ENCODE assay signal across 20 cellular contexts in genomic region chr11:97964332-97965004, GRCh38.
DNase-seq lines count a peak whose midpoint lies in the region; ATAC-seq, FAIRE-seq and TF ChIP-seq lines count a peak whose summit lies in the region.
"Had no signal": no experiment of that assay in that cellular context is flagged by ENCODE, and none has a peak within 500 bp of the region (broad histone marks: within the 10 kb centered on the region; RNA-seq: fewer than 3 reads in every experiment).

No MANE protein-coding gene starts in this region.

- H2BK12ac ChIP-seq in trophoblast cell (ENCODE audit: low read length): no peak overlapping the region

- H3K23ac ChIP-seq in trophoblast cell (ENCODE audit: low read length): no peak overlapping the region

- TF ChIP-seq EP300 in SK-N-SH (IDR thresholded peaks at IDR 0.05; ENCODE audit: borderline replicate concordance in 1 of 2, low read depth in 1 of 2, low read length in 1 of 2) (no peak), K562 (IDR thresholded peaks at IDR 0.05; ENCODE audit: low read length) (peak; percentile 63; the same call in 1 of the 2 replicates)

- 83% methylated on average over 3 of the region's 3 CpGs for WGBS in SK-N-SH (ENCODE audit: low lambda C conversion rate)
- 2% methylated on average over 3 of the region's 3 CpGs for WGBS in K562 (ENCODE audit: insufficient coverage, low coverage, missing lambda C conversion rate)
- no CpG with 5 or more reads among the region's 3 CpGs for WGBS in trophoblast cell (ENCODE audit: extremely low coverage, insufficient coverage, insufficient read length)
- 95 to 100% methylated on average over 2 to 3 of the region's 3 CpGs for WGBS in endodermal cell (ENCODE audit: insufficient coverage in 1 of 2, insufficient read length in 1 of 2), 2 experiments

- ATAC-seq in SK-N-SH treated with all-trans-retinoic acid at 6 μM for 48 hours: no peak
- ATAC-seq in RWPE2 (ENCODE audit: low read depth): no peak
- peak; percentile 82 for ATAC-seq in K562
- ATAC-seq in HG03039 (IDR thresholded peaks at IDR 0.05; ENCODE audit: unreplicated experiment): no peak
- ATAC-seq: GM12878, HCT116, PC-3 had no signal

- intact Hi-C loops in K562 (cut with micrococcal nuclease): loop anchor here (10.0 kb wide), 1 partner anchor 1050 kb away; no protein-coding TSS in a partner anchor

- TF ChIP-seq RAD21 in SK-N-SH (IDR thresholded peaks at IDR 0.05; ENCODE audit: low read length) (no peak), K562 (CRISPR knock-in tag; conservative IDR thresholded peaks at IDR 0.05 in 1 of 2, IDR thresholded peaks at IDR 0.05 in 1 of 2) (peak in 1 of 2 experiments; percentile 26; a peak in 1 of 4 replicates)

- no peaks in the 10 kb centered on the region for H3K36me3 Mint-ChIP-seq in endodermal cell (ENCODE audit: low read depth)

- no peak for TF ChIP-seq POLR2A in K562 (conservative IDR thresholded peaks at IDR 0.05)

- H3K9me3 ChIP-seq in SK-N-SH: no peaks in the 10 kb centered on the region
- no peaks in the 10 kb centered on the region for H3K9me3 ChIP-seq in RWPE2 (ENCODE audit: severe bottlenecking)
- H3K9me3 ChIP-seq in K562 (replicated peaks; ENCODE audit: control insufficient read depth, insufficient read depth, low read depth, low read length): peaks cover 33% of the 10 kb centered on the region
- no peaks in the 10 kb centered on the region for H3K9me3 ChIP-seq in trophoblast cell (ENCODE audit: insufficient read depth, low read depth, low read length)
- H3K9me3 ChIP-seq in endodermal cell (ENCODE audit: control insufficient read depth, low read length): no peaks in the 10 kb centered on the region
- H3K9me3 ChIP-seq: BE2C had no signal

- no peaks in the 10 kb centered on the region for H3K9me3 Mint-ChIP-seq in endodermal cell

- H3K4me2 ChIP-seq in SK-N-SH (peak overlapping the region; percentile 41; the same call in 1 of the 2 replicates), K562 (ENCODE audit: insufficient read depth, low read length) (peak overlapping the region; percentile 53), trophoblast cell (ENCODE audit: low read length) (no peak overlapping the region)

- H4K12ac ChIP-seq in trophoblast cell (ENCODE audit: low read depth, low read length): no peak overlapping the region

- no peaks in the 10 kb centered on the region for H3K9me1 ChIP-seq in K562 (ENCODE audit: control insufficient read depth, insufficient read depth, low read length)

- H3K27me3 ChIP-seq in SK-N-SH (ENCODE audit: insufficient read depth): no peaks in the 10 kb centered on the region
- no peaks in the 10 kb centered on the region for H3K27me3 ChIP-seq in RWPE2 (ENCODE audit: insufficient read depth, poor library complexity, severe bottlenecking)
- H3K27me3 ChIP-seq in K562 (ENCODE audit: control insufficient read depth in 2 of 2, insufficient read depth in 2 of 2, low read length in 2 of 2): no peaks in the 10 kb centered on the region
- no peaks in the 10 kb centered on the region for H3K27me3 ChIP-seq in trophoblast cell (ENCODE audit: insufficient read depth, low read length)
- H3K27me3 ChIP-seq in endodermal cell (ENCODE audit: control insufficient read depth, insufficient read depth, low read length, poor library complexity, severe bottlenecking): no peaks in the 10 kb centered on the region
- H3K27me3 ChIP-seq: BE2C had no signal

- no peaks in the 10 kb centered on the region for H3K9me2 ChIP-seq in SK-N-SH

- H2AFZ ChIP-seq in SK-N-SH (ENCODE audit: low read depth): peak overlapping the region; percentile 59
- peak overlapping the region; percentile 68 for H2AFZ ChIP-seq in K562 (ENCODE audit: low read depth, low read length)
- no peak overlapping the region for H2AFZ ChIP-seq in trophoblast cell (ENCODE audit: insufficient read depth, low read length, poor library complexity)

- H3K4me3 Mint-ChIP-seq in endodermal cell: no peak overlapping the region
- H3K4me3 Mint-ChIP-seq: CD4-positive, alpha-beta T cell had no signal

- TF ChIP-seq CTCF in SK-N-SH (IDR thresholded peaks at IDR 0.05) (no peak), RWPE2 (IDR thresholded peaks at IDR 0.05; ENCODE audit: poor library complexity, severe bottlenecking) (no peak), K562 (IDR thresholded peaks at IDR 0.05 in 2 of 3, conservative IDR thresholded peaks at IDR 0.05 in 1 of 3; ENCODE audit: insufficient read depth in 2 of 3, low read depth in 1 of 3, low read length in 3 of 3) (peak in 2 of 3 experiments; percentile 15 to 40; a peak in 3 of 6 replicates), endodermal cell (conservative IDR thresholded peaks at IDR 0.05) (no peak)

- no peak overlapping the region for H2BK5ac ChIP-seq in trophoblast cell (ENCODE audit: low read depth, low read length, poor library complexity)

- TSS peak; percentile 87 for BruUV-seq in K562 (replicated peaks; lab: Mats Ljungman, UMichigan)

- POLR2A ChIA-PET in SK-N-SH (lab: Yijun Ruan, JAX): no interaction called here
- POLR2A ChIA-PET in K562 (lab: Yijun Ruan, JAX): interaction anchor here (1.0 kb wide), 1 partner anchor 10 kb away, joined by 4 read pairs; no protein-coding TSS in a partner anchor

- no peak overlapping the region for H2BK120ac ChIP-seq in trophoblast cell (ENCODE audit: insufficient read depth, low read length, poor library complexity)

- peaks cover 0 to 11% of the 10 kb centered on the region in 2 experiments; a peak in 1 of 4 replicates for H3K4me1 ChIP-seq in SK-N-SH (ENCODE audit: control insufficient read depth in 1 of 2, insufficient read depth in 2 of 2, low read depth in 1 of 2, low read length in 1 of 2)
- H3K4me1 ChIP-seq in RWPE2 (ENCODE audit: insufficient read depth, poor library complexity, severe bottlenecking): peaks cover 19% of the 10 kb centered on the region
- peaks cover 10 to 38% of the 10 kb centered on the region in 2 experiments; a peak in 3 of 5 replicates for H3K4me1 ChIP-seq in K562 (replicated peaks in 1 of 2; ENCODE audit: control insufficient read depth in 2 of 2, insufficient read depth in 2 of 2, low read length in 2 of 2)
- peaks cover 0 to 2% of the 10 kb centered on the region in 2 experiments for H3K4me1 ChIP-seq in trophoblast cell (ENCODE audit: control insufficient read depth in 1 of 2, insufficient read depth in 2 of 2, low read length in 2 of 2)
- H3K4me1 ChIP-seq in endodermal cell (ENCODE audit: control insufficient read depth, insufficient read depth, low read length): no peaks in the 10 kb centered on the region
- H3K4me1 ChIP-seq: BE2C had no signal

- in situ Hi-C loops in K562 (cut with MboI): no loop called here

- H3K4ac ChIP-seq in trophoblast cell (ENCODE audit: low read depth, low read length): no peak overlapping the region

- no peak overlapping the region for H3K14ac ChIP-seq in trophoblast cell (ENCODE audit: low read length)

- H3K36me3 ChIP-seq in SK-N-SH (replicated peaks in 1 of 2; ENCODE audit: control insufficient read depth in 1 of 2, insufficient read depth in 2 of 2, low read length in 1 of 2) (no peaks in the 10 kb centered on the region), RWPE2 (ENCODE audit: low read depth) (no peaks in the 10 kb centered on the region; the same call in 1 of the 2 replicates), K562 (ENCODE audit: control insufficient read depth, insufficient read depth, low read length) (peaks cover 18% of the 10 kb centered on the region), trophoblast cell (ENCODE audit: control insufficient read depth in 1 of 2, insufficient read depth in 2 of 2, low read length in 2 of 2) (no peaks in the 10 kb centered on the region), endodermal cell (ENCODE audit: control insufficient read depth, insufficient read depth, low read length) (no peaks in the 10 kb centered on the region)
- H3K36me3 ChIP-seq: BE2C had no signal

- peaks cover 6% of the 10 kb centered on the region for H3K4me1 Mint-ChIP-seq in endodermal cell

- H4K91ac ChIP-seq in trophoblast cell (ENCODE audit: low read depth, low read length): no peak overlapping the region

- H3K27me3 Mint-ChIP-seq in endodermal cell (ENCODE audit: insufficient read depth): no peaks in the 10 kb centered on the region
- H3K27me3 Mint-ChIP-seq: CD4-positive, alpha-beta T cell had no signal

- H4K20me1 ChIP-seq in SK-N-SH (ENCODE audit: insufficient read depth) (no peaks in the 10 kb centered on the region), K562 (replicated peaks; ENCODE audit: control insufficient read depth, insufficient read depth, low read length) (no peaks in the 10 kb centered on the region)

- DNase-seq in SK-N-SH (no peak), RWPE2 (ENCODE audit: low spot score) (no peak), K562 (ENCODE audit: extremely low read depth in 1 of 4, low spot score in 3 of 4) (peak; percentile 48 to 86 (median 66)), trophoblast cell (no peak), DMS114 treated with DMSO at 0.1 percent for 48 hours (lab: John Stamatoyannopoulos, UW; ENCODE audit: unreplicated experiment) (no peak), endodermal cell (no peak)
- DNase-seq: BE2C; CD4-positive, alpha-beta T cell; GDM1; MM.1S; NCI-H187 treated with DMSO at 0.1 percent for 48 hours; NCI-H2171 treated with DMSO at 0.1 percent for 48 hours; NCI-H748 treated with DMSO at 0.1 percent for 48 hours; PC-3 had no signal

- H3K18ac ChIP-seq in trophoblast cell (ENCODE audit: low read length): no peak overlapping the region

- no peaks in the 10 kb centered on the region for H3K79me2 ChIP-seq in SK-N-SH (ENCODE audit: insufficient read depth)
- no peaks in the 10 kb centered on the region for H3K79me2 ChIP-seq in K562 (ENCODE audit: control insufficient read depth, insufficient read depth, low read length)
- H3K79me2 ChIP-seq in trophoblast cell (ENCODE audit: control insufficient read depth, insufficient read depth, low read length, poor library complexity): no peaks in the 10 kb centered on the region

- no peak for FAIRE-seq in K562 (lab: Jason Lieb, UNC)
- FAIRE-seq: D721Med, GM12878 had no signal

- no peak overlapping the region for H3K27ac Mint-ChIP-seq in endodermal cell
- H3K27ac Mint-ChIP-seq: CD4-positive, alpha-beta T cell had no signal

- CTCF ChIA-PET in SK-N-SH (lab: Yijun Ruan, JAX) (interaction anchor here (0.9 kb wide), 1 partner anchor 124 kb away, joined by 3 read pairs; no protein-coding TSS in a partner anchor), K562 (lab: Yijun Ruan, JAX; ENCODE audit: low intra/inter-chr PET ratio) (no interaction called here)

- H4K8ac ChIP-seq in trophoblast cell (ENCODE audit: low read depth, low read length): no peak overlapping the region

- no peak overlapping the region for H3K4me3 ChIP-seq in SK-N-SH (ENCODE audit: low read depth in 2 of 2, low read length in 1 of 2)
- H3K4me3 ChIP-seq in RWPE2 (ENCODE audit: severe bottlenecking): no peak overlapping the region
- H3K4me3 ChIP-seq in K562: peak overlapping the region; percentile 7; the same call in 1 of the 2 replicates
- H3K4me3 ChIP-seq in trophoblast cell (ENCODE audit: low read depth, low read length): no peak overlapping the region
- H3K4me3 ChIP-seq in endodermal cell (ENCODE audit: low read length): no peak overlapping the region
- H3K4me3 ChIP-seq: GM12878 had no signal

- no peaks in the 10 kb centered on the region for H3K79me1 ChIP-seq in trophoblast cell (ENCODE audit: low read length)

- H3F3A ChIP-seq in SK-N-SH (replicated peaks; ENCODE audit: insufficient read depth): peaks cover 20% of the 10 kb centered on the region

- peak overlapping the region in 1 of 2 experiments; percentile 95; a peak in 2 of 4 replicates for H3K27ac ChIP-seq in SK-N-SH (ENCODE audit: low read depth in 2 of 2, low read length in 1 of 2)
- peak overlapping the region; percentile 97 for H3K27ac ChIP-seq in RWPE2 (ENCODE audit: poor library complexity, severe bottlenecking)
- peak overlapping the region; percentile 98 for H3K27ac ChIP-seq in K562 (ENCODE audit: extremely low read depth, low read depth, low read length)
- H3K27ac ChIP-seq in trophoblast cell (ENCODE audit: low read depth, low read length): peak overlapping the region; percentile 33
- H3K27ac ChIP-seq in endodermal cell (ENCODE audit: low read depth, low read length): no peak overlapping the region
- H3K27ac ChIP-seq: 22Rv1 had no signal

- no peak overlapping the region for H2AK5ac ChIP-seq in trophoblast cell (ENCODE audit: low read length)

- H3K9ac ChIP-seq in SK-N-SH (no peak overlapping the region), K562 (ENCODE audit: insufficient read depth in 1 of 2, low read depth in 2 of 2, low read length in 2 of 2) (peak overlapping the region in 1 of 2 experiments; percentile 68; a peak in 2 of 4 replicates), trophoblast cell (ENCODE audit: low read length) (no peak overlapping the region), endodermal cell (ENCODE audit: extremely low read depth, low read length, poor library complexity, severe bottlenecking) (no peak overlapping the region)

Comparison
In these comparisons a context has a peak if more than half of its experiments do, and no peak if none do; other contexts are left out.
1. DNase-seq: peak in K562 (4 of 4); none in SK-N-SH (single experiment), RWPE2 (single experiment), trophoblast cell (0 of 2), DMS114 treated with DMSO at 0.1 percent for 48 hours (single experiment) and endodermal cell (single experiment).
2. CTCF ChIP-seq: peak in K562 (2 of 3); none in SK-N-SH (single experiment), RWPE2 (single experiment) and endodermal cell (single experiment).
3. Of the 27 proteins assayed by ChIP-seq in both K562 and SK-N-SH: peak only in K562: CTCF, EP300 and GABPA; only in SK-N-SH: none; in both: none; in neither: 21; mixed calls (peak in some experiments, not most) for 3.